Comparison of ENCODE assay signal across 9 cellular contexts in the genomic region with DNA sequence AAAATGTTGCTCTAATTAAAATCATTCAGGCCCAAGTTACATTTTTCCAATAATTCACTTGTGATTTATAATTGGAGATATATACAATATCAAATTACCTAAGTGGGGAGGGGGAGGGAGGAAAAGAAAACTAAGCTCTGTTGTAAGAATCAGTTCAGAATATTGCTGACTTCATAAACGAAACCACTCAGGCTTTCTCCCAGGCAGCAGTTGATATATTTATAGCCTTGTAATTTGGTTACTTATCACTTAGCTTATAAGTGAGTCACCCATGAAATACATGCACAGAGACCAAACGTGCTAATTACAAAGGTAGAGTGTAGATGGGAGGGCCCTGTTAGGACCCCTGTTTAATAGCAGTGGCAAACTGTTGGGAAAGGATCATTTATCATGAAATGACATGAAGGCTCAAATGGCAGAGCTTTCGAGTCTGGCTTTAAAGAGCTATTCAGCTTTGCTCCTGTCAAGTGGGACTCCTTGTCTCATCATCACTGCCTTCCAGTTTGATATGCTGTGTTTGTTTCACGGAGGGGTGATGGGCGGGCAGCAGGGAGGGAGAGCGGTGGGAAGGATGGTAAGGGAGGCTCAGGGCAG.
DNase-seq lines count a peak whose midpoint lies in the region; ATAC-seq and TF ChIP-seq lines count a peak whose summit lies in the region.
"Had no signal": no experiment of that assay in that cellular context is flagged by ENCODE, and none has a peak within 500 bp of the region (broad histone marks: within the 10 kb centered on the region; RNA-seq: fewer than 3 reads in every experiment).

No MANE protein-coding gene starts in this region.

- H3K36me3 ChIP-seq in heart left ventricle (no peaks in the 10 kb centered on the region), upper lobe of right lung (no peaks in the 10 kb centered on the region), breast epithelium (no peaks in the 10 kb centered on the region)
- H3K36me3 ChIP-seq: BLaER1 treated with 17β-estradiol and CSF1 and Interleukin-3, amounts not matched to agents 10 nM and 100 nM had no signal

- DNase-seq in ACHN (peak; percentile 47), NCI-H526 (lab: John Stamatoyannopoulos, UW) (peak; percentile 77 to 83), heart left ventricle (peak in 2 of 5 donors; percentile 37 to 38), upper lobe of right lung (no peak), SKM-1 treated with dmso at 0.1 percent for 144 hours (lab: John Stamatoyannopoulos, UW; ENCODE audit: unreplicated experiment) (no peak), breast epithelium (ENCODE audit: low spot score in 2 of 2) (no peak), Ammon's horn (ENCODE audit: low spot score) (no peak)

- in situ Hi-C loops in ACHN (cut with HindIII; ENCODE audit: low pct_ligation_motif_present, low pct_unique_long_range_greater_than_20kb, low sequenced_read_pairs) = no loop called here

- H3K4me3 ChIP-seq in heart left ventricle (peak overlapping the region in 1 of 12 donors; percentile 13), upper lobe of right lung (no peak overlapping the region), breast epithelium (no peak overlapping the region)
- H3K4me3 ChIP-seq: BLaER1 treated with 17β-estradiol and CSF1 and Interleukin-3, amounts not matched to agents 10 nM and 100 nM had no signal

- TF ChIP-seq CTCF in heart left ventricle (IDR thresholded peaks at IDR 0.05) (no peak), upper lobe of right lung (IDR thresholded peaks at IDR 0.05) (no peak), breast epithelium (IDR thresholded peaks at IDR 0.05) (no peak)

- peak; percentile 68 for ATAC-seq in HG02759 (IDR thresholded peaks at IDR 0.05; ENCODE audit: unreplicated experiment)
- ATAC-seq in heart left ventricle = peak; percentile 79 to 87 (median 84)
- ATAC-seq in upper lobe of right lung = no peak

- intact Hi-C loops in heart left ventricle (cut with DNase I) = no loop called here
- intact Hi-C loops in upper lobe of right lung (cut with DNase I) = no loop called here
- intact Hi-C loops in breast epithelium (cut with DNase I; ENCODE audit: low total_unique reads) = no loop called here

- 28 to 35% (median 31%) methylated on average over 6 of the region's 6 CpGs for WGBS in heart left ventricle, 4 donors

- H3K9me3 ChIP-seq in heart left ventricle (no peaks in the 10 kb centered on the region), upper lobe of right lung (no peaks in the 10 kb centered on the region), breast epithelium (no peaks in the 10 kb centered on the region)

- no peaks in the 10 kb centered on the region for H3K27me3 ChIP-seq in heart left ventricle
- no peaks in the 10 kb centered on the region for H3K27me3 ChIP-seq in upper lobe of right lung
- no peaks in the 10 kb centered on the region for H3K27me3 ChIP-seq in breast epithelium
- H3K27me3 ChIP-seq: BLaER1 treated with 17β-estradiol and CSF1 and Interleukin-3, amounts not matched to agents 10 nM and 100 nM had no signal

- H3K27ac ChIP-seq in heart left ventricle (peak overlapping the region; percentile 55 to 89 (median 70)), upper lobe of right lung (no peak overlapping the region), breast epithelium (no peak overlapping the region)
- H3K27ac ChIP-seq: BLaER1 treated with 17β-estradiol and CSF1 and Interleukin-3, amounts not matched to agents 10 nM and 100 nM had no signal

- H3K4me1 ChIP-seq in heart left ventricle (peaks cover 0 to 25% (median 11%) of the 10 kb centered on the region in 12 donors), upper lobe of right lung (peaks cover 3% of the 10 kb centered on the region), breast epithelium (no peaks in the 10 kb centered on the region)

- TF ChIP-seq POLR2A in heart left ventricle (IDR thresholded peaks at IDR 0.05) = no peak
- TF ChIP-seq POLR2A in breast epithelium (IDR thresholded peaks at IDR 0.05) = no peak

Comparison
In these comparisons a context has a peak if more than half of its experiments do, and no peak if none do; other contexts are left out.
1. DNase-seq: peak in ACHN (single experiment) and NCI-H526 (2 of 2); none in upper lobe of right lung (single experiment), SKM-1 treated with dmso at 0.1 percent for 144 hours (single experiment), breast epithelium (0 of 2) and Ammon's horn (single experiment).
2. H3K27ac ChIP-seq: peak in heart left ventricle (12 of 12); none in upper lobe of right lung (single experiment) and breast epithelium (0 of 2).